ENCODE assay signal across 9 cellular contexts in genomic region chr3:154122096-154122911, GRCh38. TPM values are rescaled to one million over a fixed set of nuclear protein-coding genes. Genes with fewer than 3 reads are reported as not detected.
DNase-seq lines count a peak whose midpoint lies in the region; ATAC-seq, FAIRE-seq and TF ChIP-seq lines count a peak whose summit lies in the region.
"Had no signal": no experiment of that assay in that cellular context is flagged by ENCODE, and none has a peak within 500 bp of the region (broad histone marks: within the 10 kb centered on the region; RNA-seq: fewer than 3 reads in every experiment).

No MANE protein-coding gene starts in this region.

- in situ Hi-C loops in transverse colon (cut with MboI; ENCODE audit: low pct_ligation_motif_present in 1 of 4, low pct_unique_long_range_greater_than_20kb in 1 of 4, low sequenced_read_pairs in 3 of 4) = no loop called here

- intact Hi-C loops in colonic mucosa (cut with DNase I) (loop anchor here (10.0 kb wide), 1 partner anchor 202 kb away; the partner anchor contains the start of gene DHX36), transverse colon (cut with DNase I; ENCODE audit: low total_unique reads) (no loop called here)

- H3K36me3 ChIP-seq in colonic mucosa = no peaks in the 10 kb centered on the region
- no peaks in the 10 kb centered on the region for H3K36me3 ChIP-seq in lung (ENCODE audit: control insufficient read depth in 2 of 2, insufficient read depth in 2 of 2, low read length in 2 of 2)
- H3K36me3 ChIP-seq in transverse colon = no peaks in the 10 kb centered on the region
- H3K36me3 ChIP-seq: BLaER1 had no signal

- TF ChIP-seq CTCF in colonic mucosa (IDR thresholded peaks at IDR 0.05) = no peak
- no peak for TF ChIP-seq CTCF in lung (IDR thresholded peaks at IDR 0.05; ENCODE audit: control extremely low read depth, extremely low read depth)
- TF ChIP-seq CTCF in transverse colon (IDR thresholded peaks at IDR 0.05) = peak in 1 of 5 experiments; percentile 13

- H3K27ac ChIP-seq in colonic mucosa (peak overlapping the region; percentile 43), lung (ENCODE audit: low read depth in 1 of 2, low read length in 1 of 2) (peak overlapping the region in 1 of 2 donors; percentile 81), transverse colon (peak overlapping the region; percentile 78 to 88 (median 83))
- H3K27ac ChIP-seq: BLaER1 had no signal

- H3K4me3 ChIP-seq in colonic mucosa (peak overlapping the region; percentile 75), lung (peak overlapping the region; percentile 84), transverse colon (peak overlapping the region; percentile 56 to 93 (median 74))
- H3K4me3 ChIP-seq: BLaER1 had no signal

- H3K4me1 ChIP-seq in colonic mucosa (no peaks in the 10 kb centered on the region), lung (ENCODE audit: control insufficient read depth in 2 of 2, insufficient read depth in 2 of 2, low read length in 2 of 2) (peaks cover 0 to 5% of the 10 kb centered on the region in 2 donors), transverse colon (peaks cover 5 to 31% (median 15%) of the 10 kb centered on the region in 4 donors)
- H3K4me1 ChIP-seq: BLaER1 had no signal

- H3K9me3 ChIP-seq in colonic mucosa (no peaks in the 10 kb centered on the region), lung (ENCODE audit: control insufficient read depth in 2 of 2, insufficient read depth in 1 of 2, low read length in 1 of 2) (no peaks in the 10 kb centered on the region), transverse colon (no peaks in the 10 kb centered on the region)

- peak; percentile 35 for ATAC-seq in lung (ENCODE audit: insufficient read depth, low FRiP score)

- H3K27me3 ChIP-seq in colonic mucosa (no peaks in the 10 kb centered on the region), lung (ENCODE audit: control insufficient read depth, insufficient read depth) (no peaks in the 10 kb centered on the region), transverse colon (peaks cover 7% of the 10 kb centered on the region)
- H3K27me3 ChIP-seq: BLaER1 had no signal

- WGBS in lung, 2 donors = 3% methylated on average over 60 of the region's 60 CpGs
- 36 to 40% methylated on average over 3 to 58 of the region's 60 CpGs for WGBS in transverse colon (ENCODE audit: low coverage in 1 of 2), 2 donors

- TF ChIP-seq POLR2A in transverse colon (IDR thresholded peaks at IDR 0.05) = no peak

- peak overlapping the region; percentile 50 to 66 for H3K9ac ChIP-seq in colonic mucosa (ENCODE audit: low read depth in 2 of 2, low read length in 2 of 2)
- H3K9ac ChIP-seq: BLaER1 had no signal

- no peak for FAIRE-seq in RCC 7860 (lab: Jason Lieb, UNC)

- TF ChIP-seq EP300 in transverse colon (IDR thresholded peaks at IDR 0.05; ENCODE audit: low read depth) = no peak

- DNase-seq in DMS79 treated with DMSO at 0.1 percent for 48 hours (lab: John Stamatoyannopoulos, UW) (peak; percentile 44), DMS79 (lab: John Stamatoyannopoulos, UW) (no peak), NCI-H146 treated with DMSO at 0.1 percent for 48 hours (lab: John Stamatoyannopoulos, UW; ENCODE audit: unreplicated experiment) (peak; percentile 41), colonic mucosa (no peak), lung (ENCODE audit: low spot score) (no peak), transverse colon (no peak), RCC 7860 (ENCODE audit: low spot score) (no peak), NAMALWA (ENCODE audit: low spot score) (no peak)

RNA-seq across cellular contexts. Expression of gene ARHGEF26, which starts 1.1 kb away (rescaled TPM):
- total RNA-seq in colonic mucosa = 1 to 10 TPM; 5.2 to 6.6 TPM
- total RNA-seq in lung = 10 to 100 TPM; 34.8 to 45.5 TPM
- polyA plus RNA-seq in lung = 10 to 100 TPM; 12.3 to 22.1 TPM
- total RNA-seq in transverse colon = 10 to 100 TPM in 3 of 4 donors, 1 to 10 TPM in 1; 8.6 to 15.0 (median 13.2) TPM

Comparison
In these comparisons a context has a peak if more than half of its experiments do, and no peak if none do; other contexts are left out.
1. DNase-seq: peak in DMS79 treated with DMSO at 0.1 percent for 48 hours (single experiment) and NCI-H146 treated with DMSO at 0.1 percent for 48 hours (single experiment); none in DMS79 (single experiment), colonic mucosa (single experiment), lung (single experiment), transverse colon (single experiment), RCC 7860 (single experiment) and NAMALWA (single experiment).
2. Peak in every context shown above with its lines, with median percentiles within 50 percentile points of each other: H3K4me3 ChIP-seq.